In genomic region chr9:135084881-135085760, GRCh38 we compare ENCODE assay signal across 11 cellular contexts. TPM values are rescaled to one million over a fixed set of nuclear protein-coding genes. Genes with fewer than 3 reads are reported as not detected.
DNase-seq lines count a peak whose midpoint lies in the region; ATAC-seq and TF ChIP-seq lines count a peak whose summit lies in the region.
"Had no signal": no experiment of that assay in that cellular context is flagged by ENCODE, and none has a peak within 500 bp of the region (broad histone marks: within the 10 kb centered on the region; RNA-seq: fewer than 3 reads in every experiment).

No MANE protein-coding gene starts in this region.

- no peak overlapping the region for H3K4me3 Mint-ChIP-seq in chondrocyte (ENCODE audit: unreplicated experiment)
- no peak overlapping the region for H3K4me3 Mint-ChIP-seq in activated CD8-positive, alpha-beta T cell treated with anti-CD3 and anti-CD28 coated beads for 36 hours

- H3K4me1 Mint-ChIP-seq in chondrocyte (ENCODE audit: low read depth), result peaks cover 6% of the 10 kb centered on the region
- H3K4me1 Mint-ChIP-seq in activated CD8-positive, alpha-beta T cell treated with anti-CD3 and anti-CD28 coated beads for 36 hours (ENCODE audit: low read depth), result peaks cover 3% of the 10 kb centered on the region

- H3K27me3 ChIP-seq in A673 (replicated peaks; ENCODE audit: insufficient read depth, low read depth, low read length, poor library complexity), result no peaks in the 10 kb centered on the region
- peaks cover 40% of the 10 kb centered on the region for H3K27me3 ChIP-seq in lower lobe of right lung (ENCODE audit: low read depth)

- H3K9me3 Mint-ChIP-seq in chondrocyte (ENCODE audit: low read depth), result no peaks in the 10 kb centered on the region
- no peaks in the 10 kb centered on the region for H3K9me3 Mint-ChIP-seq in activated CD8-positive, alpha-beta T cell treated with anti-CD3 and anti-CD28 coated beads for 36 hours

- H3K27ac ChIP-seq in A673 (ENCODE audit: low read depth, low read length, poor library complexity, severe bottlenecking) (peak overlapping the region; percentile 70), lower lobe of right lung (no peak overlapping the region)

- no TSS peak for BruUV-seq in A673 (replicated peaks; lab: Mats Ljungman, UMichigan)

- H3K9me3 ChIP-seq in A673 (ENCODE audit: low read depth, low read length, poor library complexity, severe bottlenecking) (no peaks in the 10 kb centered on the region), lower lobe of right lung (no peaks in the 10 kb centered on the region)

- H3K36me3 Mint-ChIP-seq in chondrocyte (ENCODE audit: low read depth), result no peaks in the 10 kb centered on the region
- H3K36me3 Mint-ChIP-seq in activated CD8-positive, alpha-beta T cell treated with anti-CD3 and anti-CD28 coated beads for 36 hours (ENCODE audit: low read depth), result no peaks in the 10 kb centered on the region
- H3K36me3 Mint-ChIP-seq: CD4-positive, alpha-beta memory T cell had no signal

- peaks cover 4% of the 10 kb centered on the region for H3K36me3 ChIP-seq in A673 (ENCODE audit: insufficient read depth, low read length, poor library complexity, severe bottlenecking)
- no peaks in the 10 kb centered on the region for H3K36me3 ChIP-seq in lower lobe of right lung

- peaks cover 50% of the 10 kb centered on the region for H3K27me3 Mint-ChIP-seq in chondrocyte (ENCODE audit: low read depth)
- H3K27me3 Mint-ChIP-seq in activated CD8-positive, alpha-beta T cell treated with anti-CD3 and anti-CD28 coated beads for 36 hours, result peaks cover 38% of the 10 kb centered on the region

- DNase-seq in A673 (ENCODE audit: low spot score), result no peak
- DNase-seq in RPMI8226, result peak; percentile 48
- DNase-seq in chondrocyte (ENCODE audit: low spot score), result peak; percentile 55
- peak; percentile 11 for DNase-seq in lower lobe of right lung
- DNase-seq in D341Med (ENCODE audit: low spot score), result no peak
- DNase-seq in activated CD8-positive, alpha-beta T cell treated with anti-CD3 and anti-CD28 coated beads for 36 hours, result no peak
- DNase-seq: CD4-positive, alpha-beta memory T cell; NCI-H510A; NK-92 treated with Interleukin-12 subunit alpha and Interleukin-12 subunit beta, amount 100 ng/mL, for 24 hours had no signal

- H3K4me1 ChIP-seq in A673 (ENCODE audit: insufficient read depth, low read length, poor library complexity, severe bottlenecking) (peaks cover 49% of the 10 kb centered on the region), lower lobe of right lung (peaks cover 29% of the 10 kb centered on the region)

- no peak for TF ChIP-seq CTCF in A673 (conservative IDR thresholded peaks at IDR 0.05; ENCODE audit: low read depth, low read length)
- TF ChIP-seq CTCF in chondrocyte (IDR thresholded peaks at IDR 0.05), result no peak
- TF ChIP-seq CTCF in lower lobe of right lung (IDR thresholded peaks at IDR 0.05), result no peak
- TF ChIP-seq CTCF in activated CD8-positive, alpha-beta T cell treated with anti-CD3 and anti-CD28 coated beads for 36 hours (IDR thresholded peaks at IDR 0.05), result no peak

- POLR2A ChIA-PET in A673 (lab: Charles Lee; ENCODE audit: low non-redundant PET), result interaction anchor here (0.6 kb wide), 1 partner anchor 197 kb away, joined by 3 read pairs; no protein-coding TSS in a partner anchor
- POLR2A ChIA-PET in activated CD8-positive, alpha-beta T cell treated with anti-CD3 and anti-CD28 coated beads for 36 hours (lab: Charles Lee), result no interaction called here

- H3K4me3 ChIP-seq in A673 (ENCODE audit: low read depth, low read length, poor library complexity, severe bottlenecking), result no peak overlapping the region
- H3K4me3 ChIP-seq in lower lobe of right lung, result no peak overlapping the region

- ATAC-seq in lower lobe of right lung (no peak), HG02610 (IDR thresholded peaks at IDR 0.05; ENCODE audit: unreplicated experiment) (no peak)
- ATAC-seq in activated CD8-positive, alpha-beta T cell treated with anti-CD3 and anti-CD28 coated beads for 36 hours, result no peak

- intact Hi-C loops in A673 (cut with micrococcal nuclease; ENCODE audit: unreplicated experiment), result loop anchor here (5.0 kb wide), 1 partner anchor 72 kb away; no protein-coding TSS in a partner anchor
- intact Hi-C loops in lower lobe of right lung (cut with DNase I), result no loop called here
- intact Hi-C loops in activated CD8-positive, alpha-beta T cell treated with anti-CD3 and anti-CD28 coated beads for 36 hours (cut with micrococcal nuclease), result loop anchor here (5.0 to 10.0 kb wide), 2 partner anchors 257 to 330 kb away; no protein-coding TSS in a partner anchor

- H3K27ac Mint-ChIP-seq in chondrocyte (ENCODE audit: unreplicated experiment), result no peak overlapping the region
- H3K27ac Mint-ChIP-seq in activated CD8-positive, alpha-beta T cell treated with anti-CD3 and anti-CD28 coated beads for 36 hours, result no peak overlapping the region
- H3K27ac Mint-ChIP-seq: CD4-positive, alpha-beta memory T cell had no signal

- CTCF ChIA-PET in A673 (lab: Charles Lee), result interaction anchor here (0.6 to 1.4 kb wide), 4 partner anchors 10 to 390 kb away, joined by 3 to 4 read pairs (median 4); no protein-coding TSS in a partner anchor
- CTCF ChIA-PET in activated CD8-positive, alpha-beta T cell treated with anti-CD3 and anti-CD28 coated beads for 36 hours (lab: Charles Lee), result interaction anchor here (1.9 to 2.2 kb wide), 2 partner anchors 326 to 328 kb away, joined by 5 to 8 read pairs; no protein-coding TSS in a partner anchor

RNA-seq across cellular contexts. Expression of gene OLFM1, which starts 2.3 kb away (rescaled TPM):
- total RNA-seq in A673 (2021), result 278 and 308 TPM in 2 replicates
- 1.2 to 4.2 TPM (median 2.8 TPM) in 3 replicates for total RNA-seq in chondrocyte
- total RNA-seq in lower lobe of right lung, result 24.1 TPM
- total RNA-seq in activated CD8-positive, alpha-beta T cell treated with anti-CD3 and anti-CD28 coated beads for 36 hours, result not detected
- total RNA-seq: CD4-positive, alpha-beta memory T cell; OCI-LY7 had no signal

Comparison
In these comparisons a context has a peak if more than half of its experiments do, and no peak if none do; other contexts are left out.
1. DNase-seq: peak in RPMI8226 (single experiment), chondrocyte (single experiment) and lower lobe of right lung (single experiment); none in A673 (single experiment), D341Med (single experiment) and activated CD8-positive, alpha-beta T cell treated with anti-CD3 and anti-CD28 coated beads for 36 hours (single experiment).
2. RNA of gene OLFM1, which starts 2.3 kb away (total RNA-seq): 278 to 308 TPM in A673; 24.1 TPM in lower lobe of right lung (single experiment), 1.2 to 4.2 TPM in chondrocyte and not detected in activated CD8-positive, alpha-beta T cell treated with anti-CD3 and anti-CD28 coated beads for 36 hours; every median in the first group is over 10 times any median in the second.